21 cellular contexts compared by ENCODE assay signal in genomic region chr1:24175033-24175755, GRCh38. TPM values are rescaled to one million over a fixed set of nuclear protein-coding genes. Genes with fewer than 3 reads are reported as not detected.
DNase-seq lines count a peak whose midpoint lies in the region; ATAC-seq and TF ChIP-seq lines count a peak whose summit lies in the region.
"Had no signal": no experiment of that assay in that cellular context is flagged by ENCODE, and none has a peak within 500 bp of the region (broad histone marks: within the 10 kb centered on the region; RNA-seq: fewer than 3 reads in every experiment).

No MANE protein-coding gene starts in this region.

- intact Hi-C loops in PC-9 (cut with micrococcal nuclease; ENCODE audit: unreplicated experiment) (no loop called here), posterior vena cava (cut with DNase I) (no loop called here)

- H3K79me2 ChIP-seq in DOHH2 (ENCODE audit: control insufficient read depth, low read length) (peaks cover 100% of the 10 kb centered on the region), PC-9 (ENCODE audit: low read depth) (no peaks in the 10 kb centered on the region)

- H3K9me2 ChIP-seq in DOHH2 (replicated peaks; ENCODE audit: control insufficient read depth, low read length) (no peaks in the 10 kb centered on the region), PC-9 (ENCODE audit: insufficient read depth) (no peaks in the 10 kb centered on the region)

- no peak overlapping the region for H2AFZ ChIP-seq in PC-9

- peaks cover 8% of the 10 kb centered on the region; the same call in 1 of the 2 replicates for H4K20me1 ChIP-seq in DOHH2 (ENCODE audit: control insufficient read depth, insufficient read depth, low read depth, low read length)
- H4K20me1 ChIP-seq in PC-9 (ENCODE audit: insufficient read depth), result no peaks in the 10 kb centered on the region

- H3K4me3 ChIP-seq in DOHH2 (ENCODE audit: low read length), result no peak overlapping the region
- no peak overlapping the region for H3K4me3 ChIP-seq in PC-9

- H3K27ac ChIP-seq in DOHH2 (ENCODE audit: low read depth, low read length), result no peak overlapping the region
- 0 out of 2 replicates have a peak overlapping the region, but pooled peaks have one; percentile 34 for H3K27ac ChIP-seq in PC-9

- POLR2A ChIA-PET in PC-9 (lab: Charles Lee; ENCODE audit: unreplicated experiment), result no interaction called here
- POLR2A ChIA-PET in HEK293T (lab: Yijun Ruan, JAX), result no interaction called here

- peaks cover 49% of the 10 kb centered on the region for H3K4me1 ChIP-seq in DOHH2 (ENCODE audit: control insufficient read depth, low read length)
- peaks cover 11% of the 10 kb centered on the region; the same call in 1 of the 2 replicates for H3K4me1 ChIP-seq in PC-9 (replicated peaks; ENCODE audit: insufficient read depth)
- H3K4me1 ChIP-seq: BE2C had no signal

- H3K27me3 ChIP-seq in DOHH2 (ENCODE audit: control insufficient read depth, low read length), result no peaks in the 10 kb centered on the region
- H3K27me3 ChIP-seq in PC-9 (ENCODE audit: insufficient read depth, low read depth), result no peaks in the 10 kb centered on the region
- H3K27me3 ChIP-seq: BE2C had no signal

- H3K9me3 ChIP-seq in DOHH2 (ENCODE audit: control insufficient read depth, insufficient read depth, low read length) (no peaks in the 10 kb centered on the region), PC-9 (ENCODE audit: insufficient read depth, low read depth) (no peaks in the 10 kb centered on the region)
- H3K9me3 ChIP-seq: BE2C had no signal

- BruUV-seq in PC-9 (replicated peaks; lab: Mats Ljungman, UMichigan), result no TSS peak

- DNase-seq in PC-9, result peak in 1 of 2 experiments; percentile 43
- DNase-seq in posterior vena cava (ENCODE audit: low spot score), result peak; percentile 36
- no peak for DNase-seq in HEK293T (ENCODE audit: extremely low spot score)
- no peak for DNase-seq in germinal center (ENCODE audit: low spot score)
- DNase-seq in NCI-H524 treated with DMSO at 0.1 percent for 48 hours (lab: John Stamatoyannopoulos, UW), result no peak
- DNase-seq in iPS-NIHi7 (ENCODE audit: extremely low spot score), result no peak
- DNase-seq: BE2C; CD4-positive, CD25-positive, alpha-beta regulatory T cell; COR-L47; GF-D8; GOT3; KBM-7; NCI-H1417 treated with DMSO at 0.1 percent for 48 hours; NCI-H1930; NCI-H226; NCI-H524 had no signal

- CTCF ChIA-PET in PC-9 (lab: Charles Lee), result no interaction called here
- CTCF ChIA-PET in HEK293T (lab: Yijun Ruan, JAX), result no interaction called here

- TF ChIP-seq CTCF in DOHH2 (IDR thresholded peaks at IDR 0.05; ENCODE audit: low read depth, low read length, poor library complexity, severe bottlenecking) (no peak), PC-9 (conservative IDR thresholded peaks at IDR 0.05) (no peak)

- H3F3A ChIP-seq in DOHH2 (ENCODE audit: control insufficient read depth, insufficient read depth), result no peaks in the 10 kb centered on the region
- no peaks in the 10 kb centered on the region for H3F3A ChIP-seq in PC-9 (ENCODE audit: insufficient read depth, low read depth)

- H3K36me3 ChIP-seq in DOHH2 (ENCODE audit: control insufficient read depth, low read length) (peaks cover 90% of the 10 kb centered on the region), PC-9 (ENCODE audit: low read depth) (no peaks in the 10 kb centered on the region)
- H3K36me3 ChIP-seq: BE2C had no signal

- H3K4me2 ChIP-seq in DOHH2 (ENCODE audit: low read length) (peak overlapping the region; percentile 1), PC-9 (0 out of 2 replicates have a peak overlapping the region, but pooled peaks have one; percentile 28)

- peak; percentile 89 for ATAC-seq in esophagus mucosa
- ATAC-seq: HepG2, Right ventricle myocardium inferior had no signal

TF ChIP-seq in HEK293T, 16 proteins besides CTCF, POLR2A, EP300 and RAD21:
- TF ChIP-seq PKNOX1 (IDR thresholded peaks at IDR 0.05) (no peak), ARNT (IDR thresholded peaks at IDR 0.05) (no peak), FOXA1 (IDR thresholded peaks at IDR 0.05) (no peak), CTBP1 (IDR thresholded peaks at IDR 0.05; ENCODE audit: borderline replicate concordance) (no peak), NFRKB (IDR thresholded peaks at IDR 0.05) (no peak), ELF4 (IDR thresholded peaks at IDR 0.05) (no peak), SP1 (IDR thresholded peaks at IDR 0.05) (no peak), TARDBP (IDR thresholded peaks at IDR 0.05) (no peak), L3MBTL2 (conservative IDR thresholded peaks at IDR 0.05) (no peak), HDGF (IDR thresholded peaks at IDR 0.05; ENCODE audit: borderline replicate concordance) (no peak), LEF1 (IDR thresholded peaks at IDR 0.05; ENCODE audit: borderline replicate concordance) (no peak), SUZ12 (IDR thresholded peaks at IDR 0.05) (no peak)

RNA-seq across cellular contexts. Expression of gene IFNLR1, which starts 11.9 kb away (rescaled TPM):
- total RNA-seq in PC-9 (2021) (5.5 and 8.1 TPM in 2 replicates), esophagus mucosa (4.0 TPM), posterior vena cava (under 1 TPM; 0.43 to 0.51 TPM)
- total RNA-seq: SK-MEL-5 had no signal

RNA-seq across cellular contexts. Expression of gene IL22RA1, which starts 32.3 kb away (rescaled TPM):
- total RNA-seq in PC-9 (2021) (4.2 and 5.0 TPM in 2 replicates), esophagus mucosa (10.7 TPM), posterior vena cava (under 1 TPM in 1 of 2 donors, not detected in 1; 0.10 TPM)
- total RNA-seq: CD4-positive, CD25-positive, alpha-beta regulatory T cell had no signal
